In the genomic region with DNA sequence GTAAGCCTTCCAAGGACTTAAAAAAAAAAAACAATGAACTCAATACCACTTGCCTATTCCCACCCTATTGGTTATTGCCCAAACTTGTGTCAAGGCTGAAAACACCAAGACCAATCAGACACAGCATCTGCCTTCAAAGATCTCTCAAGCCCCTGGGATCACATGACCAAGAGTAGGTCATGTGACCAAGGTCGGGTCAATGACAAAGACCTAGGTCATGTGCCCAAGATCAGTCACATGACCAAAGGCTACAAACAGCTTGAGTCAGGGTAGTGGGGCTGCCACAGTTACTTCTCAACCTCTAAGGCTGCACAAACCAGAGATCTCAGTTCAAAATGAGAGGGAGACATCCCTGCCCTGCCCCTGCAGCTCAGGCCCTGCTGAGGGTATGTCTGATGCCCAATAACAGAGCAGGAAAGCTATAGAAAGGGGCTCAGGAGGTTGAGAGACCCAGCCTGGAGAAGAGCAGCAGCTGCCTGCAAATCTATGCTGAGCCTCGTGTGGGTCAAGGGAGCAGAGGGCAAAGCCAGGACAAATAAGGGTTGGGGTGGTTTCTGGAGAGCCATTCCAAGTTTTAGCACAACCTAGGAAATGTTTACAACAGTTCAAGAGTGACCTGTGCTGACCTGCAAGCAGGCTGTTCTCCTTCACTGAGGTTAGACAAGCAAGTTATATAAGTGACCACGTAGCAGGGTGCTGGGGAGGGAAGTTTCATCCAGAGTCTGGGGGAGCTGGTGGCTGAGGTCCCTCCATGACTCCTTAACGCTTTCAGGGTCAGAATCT, we compare ENCODE assay signal across 3 cellular contexts.
A peak's percentile ranks its signal among the peaks of the same experiment; 100 is the strongest.
TF ChIP-seq lines count a peak whose summit lies in the region.

No MANE protein-coding gene starts in this region.

TF ChIP-seq in IMR-90, 13 proteins besides CTCF, POLR2A, EP300 and RAD21:
- TF ChIP-seq FOS (IDR thresholded peaks at IDR 0.05; ENCODE audit: low read depth, low read length) (no peak), MXI1 (IDR thresholded peaks at IDR 0.05; ENCODE audit: borderline replicate concordance, low read depth, low read length) (no peak), MAFK (IDR thresholded peaks at IDR 0.05; ENCODE audit: low read depth, low read length) (no peak), BHLHE40 (IDR thresholded peaks at IDR 0.05; ENCODE audit: low read depth, low read length) (no peak), USF2 (IDR thresholded peaks at IDR 0.05; ENCODE audit: low read depth, low read length) (peak; percentile 91)
- TF ChIP-seq, protein P1, sequence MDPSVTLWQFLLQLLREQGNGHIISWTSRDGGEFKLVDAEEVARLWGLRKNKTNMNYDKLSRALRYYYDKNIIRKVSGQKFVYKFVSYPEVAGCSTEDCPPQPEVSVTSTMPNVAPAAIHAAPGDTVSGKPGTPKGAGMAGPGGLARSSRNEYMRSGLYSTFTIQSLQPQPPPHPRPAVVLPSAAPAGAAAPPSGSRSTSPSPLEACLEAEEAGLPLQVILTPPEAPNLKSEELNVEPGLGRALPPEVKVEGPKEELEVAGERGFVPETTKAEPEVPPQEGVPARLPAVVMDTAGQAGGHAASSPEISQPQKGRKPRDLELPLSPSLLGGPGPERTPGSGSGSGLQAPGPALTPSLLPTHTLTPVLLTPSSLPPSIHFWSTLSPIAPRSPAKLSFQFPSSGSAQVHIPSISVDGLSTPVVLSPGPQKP (IDR thresholded peaks at IDR 0.05; ENCODE audit: borderline replicate concordance, low read depth, low read length) = no peak
TF ChIP-seq in IMR-90: peak in this region for 1.

TF ChIP-seq in K562, 482 proteins besides CTCF, POLR2A, EP300 and RAD21 (continues in another document):
- TF ChIP-seq, protein P2, sequence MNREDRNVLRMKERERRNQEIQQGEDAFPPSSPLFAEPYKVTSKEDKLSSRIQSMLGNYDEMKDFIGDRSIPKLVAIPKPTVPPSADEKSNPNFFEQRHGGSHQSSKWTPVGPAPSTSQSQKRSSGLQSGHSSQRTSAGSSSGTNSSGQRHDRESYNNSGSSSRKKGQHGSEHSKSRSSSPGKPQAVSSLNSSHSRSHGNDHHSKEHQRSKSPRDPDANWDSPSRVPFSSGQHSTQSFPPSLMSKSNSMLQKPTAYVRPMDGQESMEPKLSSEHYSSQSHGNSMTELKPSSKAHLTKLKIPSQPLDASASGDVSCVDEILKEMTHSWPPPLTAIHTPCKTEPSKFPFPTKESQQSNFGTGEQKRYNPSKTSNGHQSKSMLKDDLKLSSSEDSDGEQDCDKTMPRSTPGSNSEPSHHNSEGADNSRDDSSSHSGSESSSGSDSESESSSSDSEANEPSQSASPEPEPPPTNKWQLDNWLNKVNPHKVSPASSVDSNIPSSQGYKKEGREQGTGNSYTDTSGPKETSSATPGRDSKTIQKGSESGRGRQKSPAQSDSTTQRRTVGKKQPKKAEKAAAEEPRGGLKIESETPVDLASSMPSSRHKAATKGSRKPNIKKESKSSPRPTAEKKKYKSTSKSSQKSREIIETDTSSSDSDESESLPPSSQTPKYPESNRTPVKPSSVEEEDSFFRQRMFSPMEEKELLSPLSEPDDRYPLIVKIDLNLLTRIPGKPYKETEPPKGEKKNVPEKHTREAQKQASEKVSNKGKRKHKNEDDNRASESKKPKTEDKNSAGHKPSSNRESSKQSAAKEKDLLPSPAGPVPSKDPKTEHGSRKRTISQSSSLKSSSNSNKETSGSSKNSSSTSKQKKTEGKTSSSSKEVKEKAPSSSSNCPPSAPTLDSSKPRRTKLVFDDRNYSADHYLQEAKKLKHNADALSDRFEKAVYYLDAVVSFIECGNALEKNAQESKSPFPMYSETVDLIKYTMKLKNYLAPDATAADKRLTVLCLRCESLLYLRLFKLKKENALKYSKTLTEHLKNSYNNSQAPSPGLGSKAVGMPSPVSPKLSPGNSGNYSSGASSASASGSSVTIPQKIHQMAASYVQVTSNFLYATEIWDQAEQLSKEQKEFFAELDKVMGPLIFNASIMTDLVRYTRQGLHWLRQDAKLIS (CRISPR knock-in tag; IDR thresholded peaks at IDR 0.05) = no peak
- TF ChIP-seq, protein P3, sequence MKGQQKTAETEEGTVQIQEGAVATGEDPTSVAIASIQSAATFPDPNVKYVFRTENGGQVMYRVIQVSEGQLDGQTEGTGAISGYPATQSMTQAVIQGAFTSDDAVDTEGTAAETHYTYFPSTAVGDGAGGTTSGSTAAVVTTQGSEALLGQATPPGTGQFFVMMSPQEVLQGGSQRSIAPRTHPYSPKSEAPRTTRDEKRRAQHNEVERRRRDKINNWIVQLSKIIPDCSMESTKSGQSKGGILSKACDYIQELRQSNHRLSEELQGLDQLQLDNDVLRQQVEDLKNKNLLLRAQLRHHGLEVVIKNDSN (CRISPR knock-in tag; IDR thresholded peaks at IDR 0.05) = peak; percentile 91
- TF ChIP-seq ZNF280A (IDR thresholded peaks at IDR 0.05; ENCODE audit: low read depth, partially characterized antibody) (no peak), USF2 (CRISPR knock-in tag; IDR thresholded peaks at IDR 0.05) (peak; percentile 93), TRIM24 (IDR thresholded peaks at IDR 0.05) (0 out of 4 replicates have a peak, but pooled peaks of 1 of the 2 experiments have one; percentile 17), NR2C1 (IDR thresholded peaks at IDR 0.05) (peak; percentile 39; the same call in 1 of the 2 replicates), NR2C1 (tag; IDR thresholded peaks at IDR 0.05) (peak; percentile 68), NR2C2 (CRISPR knock-in tag; IDR thresholded peaks at IDR 0.05) (no peak), NR2C2 (tag; IDR thresholded peaks at IDR 0.05) (peak; percentile 58), ESRRA (IDR thresholded peaks at IDR 0.05; ENCODE audit: borderline replicate concordance, low read depth) (peak; percentile 93), TOE1 (IDR thresholded peaks at IDR 0.05; ENCODE audit: borderline replicate concordance) (peak; percentile 91), TOE1 (CRISPR knock-in tag; IDR thresholded peaks at IDR 0.05; ENCODE audit: borderline replicate concordance, low read depth) (no peak), CBFA2T2 (conservative IDR thresholded peaks at IDR 0.05) (peak; percentile 87), PHF20 (IDR thresholded peaks at IDR 0.05; ENCODE audit: partially characterized antibody) (no peak), RAD51 (IDR thresholded peaks at IDR 0.05; ENCODE audit: borderline replicate concordance, low read depth) (peak; percentile 98)
- TF ChIP-seq, protein P4, sequence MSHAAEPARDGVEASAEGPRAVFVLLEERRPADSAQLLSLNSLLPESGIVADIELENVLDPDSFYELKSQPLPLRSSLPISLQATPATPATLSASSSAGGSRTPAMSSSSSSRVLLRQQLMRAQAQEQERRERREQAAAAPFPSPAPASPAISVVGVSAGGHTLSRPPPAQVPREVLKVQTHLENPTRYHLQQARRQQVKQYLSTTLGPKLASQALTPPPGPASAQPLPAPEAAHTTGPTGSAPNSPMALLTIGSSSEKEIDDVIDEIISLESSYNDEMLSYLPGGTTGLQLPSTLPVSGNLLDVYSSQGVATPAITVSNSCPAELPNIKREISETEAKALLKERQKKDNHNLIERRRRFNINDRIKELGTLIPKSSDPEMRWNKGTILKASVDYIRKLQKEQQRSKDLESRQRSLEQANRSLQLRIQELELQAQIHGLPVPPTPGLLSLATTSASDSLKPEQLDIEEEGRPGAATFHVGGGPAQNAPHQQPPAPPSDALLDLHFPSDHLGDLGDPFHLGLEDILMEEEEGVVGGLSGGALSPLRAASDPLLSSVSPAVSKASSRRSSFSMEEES (CRISPR knock-in tag; IDR thresholded peaks at IDR 0.05) = peak; percentile 96

TF ChIP-seq in liver, 16 proteins besides CTCF, POLR2A, EP300 and RAD21:
- no peak for TF ChIP-seq EGR1 (IDR thresholded peaks at IDR 0.05; ENCODE audit: low read depth in 2 of 2)
- TF ChIP-seq RXRA (IDR thresholded peaks at IDR 0.05) = peak in 1 of 2 donors; percentile 27
- TF ChIP-seq NR2F2 (IDR thresholded peaks at IDR 0.05) = peak; percentile 93
